ENCODE assay signal across 8 cellular contexts in genomic region chr21:29073222-29074006, GRCh38. TPM values are rescaled to one million over a fixed set of nuclear protein-coding genes. Genes with fewer than 3 reads are reported as not detected.
A peak's percentile ranks its signal among the peaks of the same experiment; 100 is the strongest.
DNase-seq lines count a peak whose midpoint lies in the region; ATAC-seq, FAIRE-seq and TF ChIP-seq lines count a peak whose summit lies in the region.

Gene CCT8 (minus strand): TSS chr21:29073648. CDS start chr21:29073590, 58 bp downstream.

- peak; percentile 87 for ATAC-seq in GM21381 (IDR thresholded peaks at IDR 0.05; ENCODE audit: unreplicated experiment)
- ATAC-seq in activated CD8-positive, alpha-beta memory T cell treated with anti-CD3 and anti-CD28 coated beads, Interleukin-2, amount 10 ng/mL, durations not matched to agents 7 days and 5 days, result peak; percentile 89
- ATAC-seq in memory B cell (ENCODE audit: low read depth), result peak; percentile 88

- no peak for TF ChIP-seq RAD21 in H1 (IDR thresholded peaks at IDR 0.05 in 1 of 2, conservative IDR thresholded peaks at IDR 0.05 in 1 of 2; ENCODE audit: low read depth in 2 of 2, low read length in 2 of 2)

- H3K4me3 Mint-ChIP-seq in activated CD8-positive, alpha-beta memory T cell treated with anti-CD3 and anti-CD28 coated beads, Interleukin-2, amount 10 ng/mL, durations not matched to agents 7 days and 5 days, result peak within 1 kb of the TSS; percentile 99
- H3K4me3 Mint-ChIP-seq in memory B cell, result peak within 1 kb of the TSS; percentile 99

- peaks cover 21% of the 10 kb centered on the region for H3K36me3 Mint-ChIP-seq in activated CD8-positive, alpha-beta memory T cell treated with anti-CD3 and anti-CD28 coated beads, Interleukin-2, amount 10 ng/mL, durations not matched to agents 7 days and 5 days
- H3K36me3 Mint-ChIP-seq in memory B cell, result peaks cover 2% of the 10 kb centered on the region

- H3K4me3 ChIP-seq in NT2/D1 (ENCODE audit: insufficient read length, low read depth), result peak within 1 kb of the TSS; percentile 96
- H3K4me3 ChIP-seq in H1 (ENCODE audit: extremely low read depth in 1 of 4, insufficient read depth in 2 of 4, low read depth in 3 of 4, low read length in 4 of 4), result peak within 1 kb of the TSS; percentile 77 to 97 (median 88)

- H3K79me1 ChIP-seq in H1 (ENCODE audit: low read depth, low read length), result 0 out of 2 replicates have a peak, but pooled peaks cover 3% of the 10 kb centered on the region

- peak within 1 kb of the TSS; percentile 52; the same call in 1 of the 2 replicates for H2BK12ac ChIP-seq in H1 (ENCODE audit: low read depth, low read length)

- peak within 1 kb of the TSS; percentile 94 for H4K5ac ChIP-seq in H1 (ENCODE audit: insufficient read length, low read depth, low read length)

- H2AFZ ChIP-seq in H1 (ENCODE audit: low read length), result peak within 1 kb of the TSS; percentile 99

- no peak within 1 kb of the TSS for H2BK15ac ChIP-seq in H1 (ENCODE audit: low read length)

- CTCF ChIA-PET in activated CD8-positive, alpha-beta memory T cell treated with anti-CD3 and anti-CD28 coated beads, Interleukin-2, amount 10 ng/mL, durations not matched to agents 7 days and 5 days (lab: Charles Lee), result interaction anchor here (1.0 to 1.4 kb wide), 4 partner anchors 71 to 299 kb away, joined by 3 read pairs; no protein-coding TSS in a partner anchor
- CTCF ChIA-PET in H1 (lab: Charles Lee; ENCODE audit: partially characterized antibody), result interaction anchor here (0.8 to 2.1 kb wide), 3 partner anchors 89 to 298 kb away, joined by 3 to 5 read pairs (median 5); no protein-coding TSS in a partner anchor

- H3K79me2 ChIP-seq in H1 (ENCODE audit: control insufficient read depth in 1 of 2, insufficient read depth in 2 of 2, low read length in 2 of 2), result peaks cover 27 to 50% of the 10 kb centered on the region in 2 experiments

- FAIRE-seq in H1 (lab: Jason Lieb, UNC), result no peak

- WGBS in H1 (ENCODE audit: extremely low coverage in 1 of 2, insufficient coverage in 1 of 2, insufficient read length in 1 of 2, insufficient replicate concordance in 2 of 2, low coverage in 1 of 2, low lambda C conversion rate in 2 of 2, missing lambda C conversion rate in 1 of 2), 2 experiments, result 1% methylated on average over 56 of the region's 62 CpGs; no CpG with 5 or more reads in 1 of the 2 experiments

- no peak within 1 kb of the TSS for H2BK20ac ChIP-seq in H1 (ENCODE audit: low read length)

- H4K8ac ChIP-seq in H1 (ENCODE audit: extremely low read depth, insufficient read depth, low read length), result peak within 1 kb of the TSS; percentile 98

- peaks cover 53% of the 10 kb centered on the region for H3K4me1 Mint-ChIP-seq in activated CD8-positive, alpha-beta memory T cell treated with anti-CD3 and anti-CD28 coated beads, Interleukin-2, amount 10 ng/mL, durations not matched to agents 7 days and 5 days
- H3K4me1 Mint-ChIP-seq in memory B cell, result peaks cover 21% of the 10 kb centered on the region

- H3K9ac ChIP-seq in NT2/D1 (ENCODE audit: insufficient read length, low read depth) (peak within 1 kb of the TSS; percentile 100), H1 (replicated peaks in 1 of 4; ENCODE audit: extremely low read depth in 1 of 4, low read depth in 3 of 4, low read length in 3 of 4) (peak within 1 kb of the TSS; percentile 89 to 98 (median 93))

- H3K4ac ChIP-seq in H1 (replicated peaks; ENCODE audit: insufficient read length, low read depth, low read length), result peak within 1 kb of the TSS; percentile 93

- H2BK5ac ChIP-seq in H1 (ENCODE audit: low read depth, low read length), result peak within 1 kb of the TSS; percentile 95

- peak within 1 kb of the TSS; percentile 86 for H4K91ac ChIP-seq in H1 (replicated peaks; ENCODE audit: insufficient read length, low read length)

- H3K23ac ChIP-seq in H1 (ENCODE audit: insufficient read length), result no peak within 1 kb of the TSS

- no peaks in the 10 kb centered on the region for H3K27me3 Mint-ChIP-seq in activated CD8-positive, alpha-beta memory T cell treated with anti-CD3 and anti-CD28 coated beads, Interleukin-2, amount 10 ng/mL, durations not matched to agents 7 days and 5 days
- no peaks in the 10 kb centered on the region for H3K27me3 Mint-ChIP-seq in memory B cell

- H2BK120ac ChIP-seq in H1 (replicated peaks; ENCODE audit: low read depth, low read length), result peak within 1 kb of the TSS; percentile 57

- peak within 1 kb of the TSS; percentile 25 for H3K14ac ChIP-seq in H1 (ENCODE audit: insufficient read length)

- H3K9me3 ChIP-seq in NT2/D1 (ENCODE audit: insufficient read depth, low read length), result no peaks in the 10 kb centered on the region
- H3K9me3 ChIP-seq in H1 (ENCODE audit: insufficient read depth in 2 of 2, low read depth in 1 of 2, low read length in 1 of 2), result no peaks in the 10 kb centered on the region; a peak in 1 of 4 replicates

- H3K27ac ChIP-seq in H1 (ENCODE audit: low read depth, low read length), result peak within 1 kb of the TSS; percentile 84

- no peaks in the 10 kb centered on the region for H3K4me1 ChIP-seq in NT2/D1 (ENCODE audit: insufficient read depth, insufficient read length)
- peaks cover 0 to 5% (median 0%) of the 10 kb centered on the region in 4 experiments; a peak in 2 of 7 replicates for H3K4me1 ChIP-seq in H1 (replicated peaks in 1 of 4; ENCODE audit: control insufficient read depth in 3 of 4, insufficient read depth in 4 of 4, low read length in 3 of 4)

- H3K27me3 ChIP-seq in NT2/D1 (ENCODE audit: insufficient read depth, insufficient read length) (no peaks in the 10 kb centered on the region), H1 (replicated peaks in 1 of 4; ENCODE audit: control insufficient read depth in 3 of 4, extremely low read depth in 1 of 4, insufficient read depth in 3 of 4, low read length in 3 of 4) (no peaks in the 10 kb centered on the region)

- no peak for TF ChIP-seq EP300 in H1 (IDR thresholded peaks at IDR 0.05; ENCODE audit: borderline replicate concordance in 1 of 2, low read depth in 2 of 2, low read length in 2 of 2)

- DNase-seq in COR-L47 (lab: John Stamatoyannopoulos, UW), result peak; percentile 99
- DNase-seq in HUDEP-2 (lab: John Stamatoyannopoulos, UW; ENCODE audit: unreplicated experiment in 76 of 76), result peak; percentile 85 to 100 (median 99)
- peak; percentile 100 for DNase-seq in NT2/D1 (ENCODE audit: low read depth, low spot score)
- peak; percentile 100 for DNase-seq in activated CD8-positive, alpha-beta memory T cell treated with anti-CD3 and anti-CD28 coated beads, Interleukin-2, amount 10 ng/mL, durations not matched to agents 7 days and 5 days
- peak; percentile 94 to 96 for DNase-seq in H1 (ENCODE audit: low read depth in 1 of 2, low spot score in 2 of 2)
- DNase-seq in memory B cell (ENCODE audit: low spot score in 2 of 2), result peak; percentile 93 to 97
- DNase-seq in stimulated activated CD8-positive, alpha-beta memory T cell treated with anti-CD3 and anti-CD28 coated beads, Interleukin-12 subunit alpha, Interleukin-12 subunit beta, amount 100 ng/mL, for 24 hours (ENCODE audit: extremely low read depth), result peak; percentile 94

- H2AK5ac ChIP-seq in H1 (ENCODE audit: low read depth, low read length), result no peak within 1 kb of the TSS

- H4K20me1 ChIP-seq in H1 (replicated peaks in 1 of 2; ENCODE audit: control insufficient read depth in 1 of 2, insufficient read depth in 2 of 2, low read length in 2 of 2), result peaks cover 7 to 11% of the 10 kb centered on the region in 2 experiments

- H3K18ac ChIP-seq in H1 (ENCODE audit: extremely low read depth, low read length), result peak within 1 kb of the TSS; percentile 85

- TF ChIP-seq CTCF in H1 (IDR thresholded peaks at IDR 0.05; ENCODE audit: control extremely low read depth in 1 of 3, insufficient read depth in 1 of 3, low read depth in 1 of 3, low read length in 3 of 3), result no peak

- H3K56ac ChIP-seq in H1 (replicated peaks; ENCODE audit: insufficient read length, low read depth, low read length), result peak within 1 kb of the TSS; percentile 88

- H3K27ac Mint-ChIP-seq in activated CD8-positive, alpha-beta memory T cell treated with anti-CD3 and anti-CD28 coated beads, Interleukin-2, amount 10 ng/mL, durations not matched to agents 7 days and 5 days, result peak within 1 kb of the TSS; percentile 96
- H3K27ac Mint-ChIP-seq in memory B cell, result peak within 1 kb of the TSS; percentile 98

- H3K9me3 Mint-ChIP-seq in activated CD8-positive, alpha-beta memory T cell treated with anti-CD3 and anti-CD28 coated beads, Interleukin-2, amount 10 ng/mL, durations not matched to agents 7 days and 5 days (ENCODE audit: low read depth), result no peaks in the 10 kb centered on the region
- H3K9me3 Mint-ChIP-seq in memory B cell, result no peaks in the 10 kb centered on the region

- TF ChIP-seq POLR2A in H1 (IDR thresholded peaks at IDR 0.05; ENCODE audit: control extremely low read depth in 1 of 2, low read depth in 2 of 2, low read length in 2 of 2), result peak; percentile 95 to 98

- POLR2A ChIA-PET in H1 (lab: Charles Lee; ENCODE audit: partially characterized antibody), result interaction anchor here (0.6 to 3.3 kb wide), 17 partner anchors 9 to 873 kb away, joined by 3 to 37 read pairs (median 4); partner anchors contain the start of gene LTN1

- H3K23me2 ChIP-seq in H1 (ENCODE audit: low read depth, low read length), result peaks cover 7% of the 10 kb centered on the region; the same call in 1 of the 2 replicates

- H3K36me3 ChIP-seq in NT2/D1 (ENCODE audit: insufficient read depth, insufficient read length, low read length) (peaks cover 36% of the 10 kb centered on the region), H1 (ENCODE audit: control insufficient read depth in 2 of 4, insufficient read depth in 4 of 4, low read length in 3 of 4) (peaks cover 0 to 19% (median 8%) of the 10 kb centered on the region in 4 experiments; a peak in 4 of 8 replicates)

- peak within 1 kb of the TSS; percentile 70 to 73 for H3K4me2 ChIP-seq in H1 (ENCODE audit: insufficient read depth in 1 of 2, low read depth in 2 of 2, low read length in 2 of 2)

TF ChIP-seq in H1, 55 proteins besides CTCF, POLR2A, EP300 and RAD21 (continues in another document):
- TF ChIP-seq SRF (IDR thresholded peaks at IDR 0.05; ENCODE audit: low read depth, low read length) (peak; percentile 89), EGR1 (IDR thresholded peaks at IDR 0.05; ENCODE audit: borderline replicate concordance, low read depth, low read length) (no peak), KDM4A (IDR thresholded peaks at IDR 0.05; ENCODE audit: low read depth, low read length, severe bottlenecking) (peak; percentile 63), YY1 (IDR thresholded peaks at IDR 0.05; ENCODE audit: low read depth, low read length) (peak; percentile 5; the same call in 1 of the 2 replicates)

RNA-seq across cellular contexts. Expression of gene CCT8, which starts in this region (rescaled TPM):
- 100 to 1,000 TPM; 235 to 301 TPM for total RNA-seq in activated CD8-positive, alpha-beta memory T cell treated with anti-CD3 and anti-CD28 coated beads, Interleukin-2, amount 10 ng/mL, durations not matched to agents 7 days and 5 days
- total RNA-seq in H1 (2021; fragmentation: NEBNext Ultra II Directional; extraction: Animal tissue kit (Norgen Biotek cat#: 25700)), result 314 and 319 TPM in 2 replicates
- polyA plus RNA-seq in H1 (2011; rRNA removed), result 90.5 and 151 TPM in 2 replicates
- 222 TPM for polyA plus RNA-seq in H1 (2011; cell fraction: cytosol; rRNA removed)
- polyA plus RNA-seq in H1 (2011; cell fraction: nucleus; rRNA removed), result 43.0 TPM
- polyA plus RNA-seq in H1 (2012, experiment 1 of 2), result 250 to 393 TPM (median 278 TPM) in 4 replicates
- 30.3 TPM for polyA plus RNA-seq in H1 (2012, experiment 2 of 2)
- polyA plus RNA-seq in H1 (2013, experiment 1 of 2), result 248 TPM
- polyA plus RNA-seq in H1 (2013, experiment 2 of 2), result 252 TPM
- polyA minus RNA-seq in H1 (2011; rRNA and poly(A)+ RNA removed), result 184 and 225 TPM in 2 replicates
- 135 TPM for polyA minus RNA-seq in H1 (2011; cell fraction: cytosol; rRNA and poly(A)+ RNA removed)
- 87.6 TPM for polyA minus RNA-seq in H1 (2011; cell fraction: nucleus; rRNA and poly(A)+ RNA removed)

Comparison
In these comparisons a context has a peak if more than half of its experiments do, and no peak if none do; other contexts are left out.
1. Peak in every context shown above with its lines: DNase-seq, ATAC-seq, H3K4me3 ChIP-seq and H3K27ac ChIP-seq.